10 cellular contexts compared by ENCODE assay signal in the genomic region with DNA sequence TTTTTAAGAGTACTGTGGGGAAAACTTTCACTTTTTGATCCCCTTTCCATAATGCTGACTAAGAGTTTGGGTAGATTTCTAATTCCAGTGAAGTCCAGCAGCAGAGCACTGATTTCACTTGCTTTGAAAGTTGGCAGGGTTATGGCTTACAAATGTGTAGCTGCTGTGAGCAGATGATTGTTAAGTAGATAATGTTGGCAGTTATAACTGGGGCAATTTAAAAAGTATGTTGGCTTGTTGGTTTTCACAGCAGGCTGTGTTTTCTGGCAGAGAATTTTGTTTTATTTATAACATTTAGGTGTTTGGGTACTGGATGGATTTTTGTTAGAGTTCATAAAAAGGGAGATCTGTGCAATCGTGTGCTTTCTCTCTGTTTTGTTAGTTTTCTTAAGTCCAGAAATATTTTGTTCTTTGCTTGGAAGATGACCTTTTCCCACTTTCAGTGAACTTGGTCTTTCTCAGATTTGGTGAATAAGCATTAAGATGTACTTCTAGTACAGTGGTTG. TPM values are rescaled to one million over a fixed set of nuclear protein-coding genes. Genes with fewer than 3 reads are reported as not detected.
A peak's percentile ranks its signal among the peaks of the same experiment; 100 is the strongest.
DNase-seq lines count a peak whose midpoint lies in the region; ATAC-seq and TF ChIP-seq lines count a peak whose summit lies in the region.
"Had no signal": no experiment of that assay in that cellular context is flagged by ENCODE, and none has a peak within 500 bp of the region (broad histone marks: within the 10 kb centered on the region; RNA-seq: fewer than 3 reads in every experiment).

No MANE protein-coding gene starts in this region.

- H3K9me3 ChIP-seq in Caco-2 (no peaks in the 10 kb centered on the region), OCI-LY3 (ENCODE audit: insufficient read depth, low read length) (no peaks in the 10 kb centered on the region), fibroblast of lung (ENCODE audit: control insufficient read depth, insufficient read depth, low read depth, low read length) (no peaks in the 10 kb centered on the region), T-helper 17 cell (ENCODE audit: control insufficient read depth, low read length, poor library complexity, severe bottlenecking) (no peaks in the 10 kb centered on the region)
- no peaks in the 10 kb centered on the region for H3K9me3 ChIP-seq in CD8-positive, alpha-beta memory T cell (ENCODE audit: low read length)
- H3K9me3 ChIP-seq: vagina had no signal

- H2AFZ ChIP-seq in OCI-LY3 (ENCODE audit: low read depth, low read length) (no peak overlapping the region), fibroblast of lung (ENCODE audit: low read length) (no peak overlapping the region)

- DNase-seq in Caco-2: no peak
- DNase-seq in fibroblast of lung (ENCODE audit: low read depth in 2 of 2): peak; percentile 81 to 82
- no peak for DNase-seq in nephron progenitor cell
- no peak for DNase-seq in T-helper 17 cell
- no peak for DNase-seq in NCI-H2171 (lab: John Stamatoyannopoulos, UW)
- DNase-seq in CD8-positive, alpha-beta memory T cell: no peak
- DNase-seq: activated CD4-positive, alpha-beta T cell treated with anti-CD3 and anti-CD28 coated beads for 1 hour had no signal

- H3K27me3 Mint-ChIP-seq in Caco-2 (ENCODE audit: insufficient read depth, unreplicated experiment) (no peaks in the 10 kb centered on the region), nephron progenitor cell (ENCODE audit: low read depth, poor library complexity) (no peaks in the 10 kb centered on the region), T-helper 17 cell (no peaks in the 10 kb centered on the region)
- peaks cover 4 to 10% of the 10 kb centered on the region in 2 donors for H3K27me3 Mint-ChIP-seq in CD8-positive, alpha-beta memory T cell

- H4K20me1 ChIP-seq in OCI-LY3 (ENCODE audit: insufficient read depth, low read length) (peaks cover 92% of the 10 kb centered on the region), fibroblast of lung (ENCODE audit: control insufficient read depth, extremely low read depth, insufficient read depth, low read length) (no peaks in the 10 kb centered on the region)

- H3K36me3 ChIP-seq in Caco-2 (ENCODE audit: control insufficient read depth, insufficient read depth, low read length) (no peaks in the 10 kb centered on the region), OCI-LY3 (replicated peaks; ENCODE audit: low read depth, low read length) (no peaks in the 10 kb centered on the region), fibroblast of lung (ENCODE audit: control insufficient read depth, insufficient read depth, low read length) (no peaks in the 10 kb centered on the region)
- H3K36me3 ChIP-seq in CD8-positive, alpha-beta memory T cell (ENCODE audit: insufficient read depth, low read length): no peaks in the 10 kb centered on the region
- H3K36me3 ChIP-seq: vagina had no signal

- H3K4me2 ChIP-seq in OCI-LY3 (ENCODE audit: low read length) (peak overlapping the region; percentile 68; the same call in 1 of the 2 replicates), fibroblast of lung (ENCODE audit: extremely low read depth, insufficient read depth, low read length) (peak overlapping the region; percentile 48)

- H3K4me1 ChIP-seq in Caco-2: peaks cover 36% of the 10 kb centered on the region
- H3K4me1 ChIP-seq in OCI-LY3 (ENCODE audit: low read length): peaks cover 48% of the 10 kb centered on the region
- H3K4me1 ChIP-seq in fibroblast of lung (ENCODE audit: control insufficient read depth, extremely low read depth, insufficient read depth, low read length): peaks cover 15% of the 10 kb centered on the region
- no peaks in the 10 kb centered on the region for H3K4me1 ChIP-seq in CD8-positive, alpha-beta memory T cell (ENCODE audit: insufficient read depth, low read length)

- H3K4me1 Mint-ChIP-seq in Caco-2 (ENCODE audit: low read depth, unreplicated experiment) (peaks cover 37% of the 10 kb centered on the region), nephron progenitor cell (peaks cover 54% of the 10 kb centered on the region), T-helper 17 cell (peaks cover 30% of the 10 kb centered on the region)
- peaks cover 0 to 7% (median 3%) of the 10 kb centered on the region in 3 donors for H3K4me1 Mint-ChIP-seq in CD8-positive, alpha-beta memory T cell

- H3K9me3 Mint-ChIP-seq in Caco-2 (ENCODE audit: unreplicated experiment) (no peaks in the 10 kb centered on the region), nephron progenitor cell (peaks cover 9% of the 10 kb centered on the region)
- peaks cover 0 to 4% (median 0%) of the 10 kb centered on the region in 5 donors for H3K9me3 Mint-ChIP-seq in CD8-positive, alpha-beta memory T cell

- ATAC-seq in T-helper 17 cell: no peak
- no peak for ATAC-seq in GM19395 (IDR thresholded peaks at IDR 0.05; ENCODE audit: unreplicated experiment)

- H3K4me3 Mint-ChIP-seq in Caco-2 (ENCODE audit: unreplicated experiment) (no peak overlapping the region), nephron progenitor cell (peak overlapping the region; percentile 44), T-helper 17 cell (no peak overlapping the region)
- no peak overlapping the region for H3K4me3 Mint-ChIP-seq in CD8-positive, alpha-beta memory T cell

- H3K27ac Mint-ChIP-seq in Caco-2 (ENCODE audit: unreplicated experiment) (peak overlapping the region; percentile 43), nephron progenitor cell (peak overlapping the region; percentile 76), T-helper 17 cell (no peak overlapping the region)
- no peak overlapping the region for H3K27ac Mint-ChIP-seq in CD8-positive, alpha-beta memory T cell

- POLR2A ChIA-PET in Caco-2 (lab: Charles Lee): no interaction called here
- POLR2A ChIA-PET in CD8-positive, alpha-beta memory T cell (lab: Charles Lee): no interaction called here

- CTCF ChIA-PET in Caco-2 (lab: Charles Lee): no interaction called here
- CTCF ChIA-PET in CD8-positive, alpha-beta memory T cell (lab: Charles Lee): no interaction called here

- intact Hi-C loops in Caco-2 (cut with micrococcal nuclease; ENCODE audit: unreplicated experiment): no loop called here

- BruUV-seq in Caco-2 (replicated peaks; lab: Mats Ljungman, UMichigan): no TSS peak

- TF ChIP-seq CTCF in Caco-2 (IDR thresholded peaks at IDR 0.05; ENCODE audit: insufficient read depth in 1 of 2, low read depth in 1 of 2, low read length in 1 of 2, severe bottlenecking in 1 of 2, unreplicated experiment in 1 of 2) (no peak), OCI-LY3 (IDR thresholded peaks at IDR 0.05; ENCODE audit: low read depth, low read length) (no peak), fibroblast of lung (conservative IDR thresholded peaks at IDR 0.05 in 1 of 2, IDR thresholded peaks at IDR 0.05 in 1 of 2; ENCODE audit: low read depth in 1 of 2, low read length in 2 of 2) (no peak), nephron progenitor cell (IDR thresholded peaks at IDR 0.05) (no peak)

- H3K27ac ChIP-seq in OCI-LY3 (ENCODE audit: low read length): no peak overlapping the region
- no peak overlapping the region for H3K27ac ChIP-seq in fibroblast of lung (ENCODE audit: insufficient read depth, low read length)
- H3K27ac ChIP-seq in CD8-positive, alpha-beta memory T cell (ENCODE audit: low read depth, low read length): no peak overlapping the region
- H3K27ac ChIP-seq: vagina had no signal

- H3K27me3 ChIP-seq in Caco-2 (replicated peaks; ENCODE audit: control insufficient read depth, insufficient read depth, low read length): no peaks in the 10 kb centered on the region
- H3K27me3 ChIP-seq in OCI-LY3 (ENCODE audit: low read depth, low read length): no peaks in the 10 kb centered on the region
- H3K27me3 ChIP-seq in fibroblast of lung (ENCODE audit: control insufficient read depth, insufficient read depth, low read length): no peaks in the 10 kb centered on the region
- no peaks in the 10 kb centered on the region for H3K27me3 ChIP-seq in CD8-positive, alpha-beta memory T cell (ENCODE audit: insufficient read depth, low read length, poor library complexity, severe bottlenecking)
- H3K27me3 ChIP-seq: vagina had no signal

- H3K4me3 ChIP-seq in Caco-2 (ENCODE audit: low read depth, low read length) (no peak overlapping the region), OCI-LY3 (ENCODE audit: low read length) (no peak overlapping the region), fibroblast of lung (replicated peaks in 1 of 4; ENCODE audit: control extremely low read depth in 1 of 4, insufficient read depth in 1 of 4, low read depth in 3 of 4, low read length in 4 of 4) (no peak overlapping the region)
- no peak overlapping the region for H3K4me3 ChIP-seq in CD8-positive, alpha-beta memory T cell (ENCODE audit: low read length)
- H3K4me3 ChIP-seq: vagina had no signal

- H3K9ac ChIP-seq in OCI-LY3 (ENCODE audit: low read length) (no peak overlapping the region), fibroblast of lung (ENCODE audit: insufficient read depth, low read length) (no peak overlapping the region)

- peaks cover 100% of the 10 kb centered on the region for H3K79me2 ChIP-seq in OCI-LY3 (ENCODE audit: low read length)
- H3K79me2 ChIP-seq in fibroblast of lung (ENCODE audit: control insufficient read depth, insufficient read depth, low read length): peaks cover 30% of the 10 kb centered on the region

- H3K36me3 Mint-ChIP-seq in Caco-2 (ENCODE audit: insufficient read depth, unreplicated experiment) (no peaks in the 10 kb centered on the region), nephron progenitor cell (ENCODE audit: low read depth) (peaks cover 11% of the 10 kb centered on the region), T-helper 17 cell (ENCODE audit: low read depth) (no peaks in the 10 kb centered on the region)
- no peaks in the 10 kb centered on the region for H3K36me3 Mint-ChIP-seq in CD8-positive, alpha-beta memory T cell

RNA-seq across cellular contexts. Expression of gene AFDN, which starts 31.4 kb away (rescaled TPM):
- total RNA-seq in Caco-2 (2022) (177 TPM in 2 replicates), fibroblast of lung (40.1 and 57.1 TPM in 2 replicates), T-helper 17 cell (10 to 100 TPM; 56.5 to 83.9 TPM)
- 20.5 and 21.0 TPM in 2 replicates for polyA plus RNA-seq in fibroblast of lung
- 16.8 and 19.7 TPM in 2 replicates for polyA plus RNA-seq in fibroblast of lung (2012)
- 18.1 and 38.6 TPM in 2 replicates for polyA minus RNA-seq in fibroblast of lung (ENCODE audit: low replicate concordance)
- 10 to 100 TPM; 19.0 to 21.3 TPM for total RNA-seq in CD8-positive, alpha-beta memory T cell
- 3.5 TPM for polyA plus RNA-seq in CD8-positive, alpha-beta memory T cell

Comparison
In these comparisons a context has a peak if more than half of its experiments do, and no peak if none do; other contexts are left out.
1. DNase-seq: peak in fibroblast of lung (2 of 2); none in Caco-2 (0 of 2), nephron progenitor cell (single experiment), T-helper 17 cell (0 of 3), NCI-H2171 (single experiment) and CD8-positive, alpha-beta memory T cell (0 of 5).
2. H3K27ac Mint-ChIP-seq: peak in Caco-2 (single experiment) and nephron progenitor cell (single experiment); none in T-helper 17 cell (single experiment) and CD8-positive, alpha-beta memory T cell (0 of 8).